28 cellular contexts compared by ENCODE assay signal in the genomic region with DNA sequence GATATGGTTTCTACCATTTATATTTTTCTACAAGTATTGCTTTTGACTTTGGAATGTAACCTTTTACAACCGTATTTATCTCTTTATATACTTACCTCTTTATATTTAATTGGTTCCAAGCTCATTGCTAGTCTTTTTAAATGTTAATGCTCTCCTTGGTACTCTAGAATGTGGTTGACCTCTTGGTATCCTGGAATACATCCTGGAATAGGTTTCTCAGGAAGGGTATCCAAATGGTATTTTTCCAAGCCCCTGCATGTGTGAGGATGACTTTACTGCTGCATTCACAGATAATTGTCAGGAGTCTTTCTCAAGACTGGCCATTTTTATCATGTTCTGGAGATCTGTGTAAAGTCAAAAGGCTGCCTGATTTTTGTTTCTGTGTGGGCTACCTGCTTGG. TPM values are rescaled to one million over a fixed set of nuclear protein-coding genes. Genes with fewer than 3 reads are reported as not detected.
DNase-seq lines count a peak whose midpoint lies in the region; ATAC-seq, FAIRE-seq and TF ChIP-seq lines count a peak whose summit lies in the region.
"Had no signal": no experiment of that assay in that cellular context is flagged by ENCODE, and none has a peak within 500 bp of the region (broad histone marks: within the 10 kb centered on the region; RNA-seq: fewer than 3 reads in every experiment).

No MANE protein-coding gene starts in this region.

- no peak overlapping the region for H3K4me3 ChIP-seq in HCT116 (replicated peaks in 1 of 2; ENCODE audit: low read depth in 1 of 2, low read length in 2 of 2)
- no peak overlapping the region for H3K4me3 ChIP-seq in K562
- H3K4me3 ChIP-seq in keratinocyte (ENCODE audit: control insufficient read depth in 2 of 3, extremely low read depth in 1 of 3, insufficient read depth in 2 of 3, low read depth in 1 of 3, low read length in 3 of 3): no peak overlapping the region
- no peak overlapping the region for H3K4me3 ChIP-seq in right lobe of liver
- H3K4me3 ChIP-seq: A549; BLaER1 treated with 17β-estradiol and CSF1 and Interleukin-3, amounts not matched to agents 10 nM and 100 nM; GM12878 had no signal

- TF ChIP-seq RAD21 in HCT116 (IDR thresholded peaks at IDR 0.05; ENCODE audit: low read depth): no peak
- TF ChIP-seq RAD21 in K562 (CRISPR knock-in tag; conservative IDR thresholded peaks at IDR 0.05 in 1 of 2, IDR thresholded peaks at IDR 0.05 in 1 of 2): no peak

- 0% methylated on average over 1 of the region's 1 CpG for WGBS in K562 (ENCODE audit: insufficient coverage, low coverage, missing lambda C conversion rate)
- WGBS in right lobe of liver (ENCODE audit: insufficient coverage, low coverage, low lambda C conversion rate, missing lambda C conversion rate): 58% methylated on average over 1 of the region's 1 CpG

- no peak for TF ChIP-seq CTCF in HCT116 (IDR thresholded peaks at IDR 0.05 in 2 of 3, conservative IDR thresholded peaks at IDR 0.05 in 1 of 3; ENCODE audit: borderline replicate concordance in 1 of 3, insufficient read depth in 1 of 3, low read depth in 2 of 3, low read length in 2 of 3)
- TF ChIP-seq CTCF in RWPE1 (conservative IDR thresholded peaks at IDR 0.05; ENCODE audit: low read depth): no peak
- TF ChIP-seq CTCF in K562 (IDR thresholded peaks at IDR 0.05 in 2 of 3, conservative IDR thresholded peaks at IDR 0.05 in 1 of 3; ENCODE audit: insufficient read depth in 2 of 3, low read depth in 1 of 3, low read length in 3 of 3): no peak
- no peak for TF ChIP-seq CTCF in keratinocyte (optimal IDR thresholded peaks at IDR 0.05 in 1 of 3, IDR thresholded peaks at IDR 0.05 in 1 of 3, conservative IDR thresholded peaks at IDR 0.05 in 1 of 3; ENCODE audit: extremely low read depth in 1 of 3, insufficient read depth in 2 of 3, low read length in 3 of 3)
- no peak for TF ChIP-seq CTCF in right lobe of liver (IDR thresholded peaks at IDR 0.05)

- POLR2A ChIA-PET in HCT116 (lab: Charles Lee) (no interaction called here), RWPE1 (lab: Yijun Ruan, JAX; ENCODE audit: low non-redundant PET) (no interaction called here), K562 (lab: Yijun Ruan, JAX) (interaction anchor here (0.7 to 1.2 kb wide), 3 partner anchors 14 to 777 kb away, joined by 3 read pairs; no protein-coding TSS in a partner anchor)

- H3K9me1 ChIP-seq in K562 (ENCODE audit: control insufficient read depth, insufficient read depth, low read length) (no peaks in the 10 kb centered on the region), keratinocyte (ENCODE audit: control insufficient read depth, extremely low read depth, insufficient read depth, low read length) (no peaks in the 10 kb centered on the region)

- H3K9ac ChIP-seq in HCT116 (ENCODE audit: low read length): no peak overlapping the region
- H3K9ac ChIP-seq in K562 (ENCODE audit: insufficient read depth in 1 of 2, low read depth in 2 of 2, low read length in 2 of 2): no peak overlapping the region
- H3K9ac ChIP-seq in keratinocyte (ENCODE audit: control insufficient read depth, extremely low read depth, insufficient read depth, low read length): no peak overlapping the region
- H3K9ac ChIP-seq: BLaER1 treated with 17β-estradiol and CSF1 and Interleukin-3, amounts not matched to agents 10 nM and 100 nM had no signal

- CTCF ChIA-PET in HCT116 (lab: Charles Lee) (no interaction called here), RWPE1 (lab: Yijun Ruan, JAX) (interaction anchor here (0.6 kb wide), 1 partner anchor 162 kb away, joined by 3 read pairs; no protein-coding TSS in a partner anchor), K562 (lab: Yijun Ruan, JAX; ENCODE audit: low intra/inter-chr PET ratio) (no interaction called here)

- H4K20me1 ChIP-seq in HCT116 (ENCODE audit: insufficient read depth) (no peaks in the 10 kb centered on the region), K562 (replicated peaks; ENCODE audit: control insufficient read depth, insufficient read depth, low read length) (no peaks in the 10 kb centered on the region; the same call in 1 of the 2 replicates), keratinocyte (ENCODE audit: control insufficient read depth, extremely low read depth, insufficient read depth, low read length) (no peaks in the 10 kb centered on the region)
- H4K20me1 ChIP-seq: BLaER1 treated with 17β-estradiol and CSF1 and Interleukin-3, amounts not matched to agents 10 nM and 100 nM had no signal

- H3K79me2 ChIP-seq in HCT116 (ENCODE audit: insufficient read depth, low read length) (no peaks in the 10 kb centered on the region), K562 (ENCODE audit: control insufficient read depth, insufficient read depth, low read length) (no peaks in the 10 kb centered on the region), keratinocyte (ENCODE audit: control insufficient read depth, insufficient read depth, low read length) (no peaks in the 10 kb centered on the region)

- H3K9me3 ChIP-seq in HCT116 (ENCODE audit: control insufficient read depth in 1 of 2, insufficient read depth in 1 of 2, low read depth in 1 of 2, low read length in 2 of 2) (no peaks in the 10 kb centered on the region), K562 (replicated peaks; ENCODE audit: control insufficient read depth, insufficient read depth, low read depth, low read length) (no peaks in the 10 kb centered on the region), keratinocyte (ENCODE audit: control insufficient read depth, low read depth, low read length) (peaks cover 1% of the 10 kb centered on the region), right lobe of liver (no peaks in the 10 kb centered on the region)

- H3K27me3 ChIP-seq in HCT116 (ENCODE audit: insufficient read depth, low read length) (no peaks in the 10 kb centered on the region), K562 (ENCODE audit: control insufficient read depth in 2 of 2, insufficient read depth in 2 of 2, low read length in 2 of 2) (peaks cover 40 to 70% of the 10 kb centered on the region in 2 experiments), keratinocyte (ENCODE audit: control insufficient read depth, extremely low read depth, insufficient read depth, low read length) (no peaks in the 10 kb centered on the region), right lobe of liver (no peaks in the 10 kb centered on the region)
- H3K27me3 ChIP-seq: BLaER1 treated with 17β-estradiol and CSF1 and Interleukin-3, amounts not matched to agents 10 nM and 100 nM had no signal

- intact Hi-C loops in HCT116 (cut with micrococcal nuclease) (no loop called here), K562 (cut with micrococcal nuclease) (no loop called here), right lobe of liver (cut with DNase I) (no loop called here)

- TF ChIP-seq POLR2A in HCT116 (IDR thresholded peaks at IDR 0.05; ENCODE audit: borderline replicate concordance, extremely low read depth, insufficient read depth, insufficient read length) (no peak), K562 (conservative IDR thresholded peaks at IDR 0.05) (no peak), right lobe of liver (IDR thresholded peaks at IDR 0.05) (no peak)

- in situ Hi-C loops in K562 (cut with MboI): no loop called here

- DNase-seq in HCT116 (ENCODE audit: low read depth, low spot score) (no peak), RWPE1 (ENCODE audit: low spot score) (no peak), K562 (ENCODE audit: extremely low read depth in 1 of 4, low spot score in 3 of 4) (no peak), keratinocyte (ENCODE audit: low read depth, low spot score) (no peak), NCI-H226 (no peak), NCI-H1436 treated with DMSO at 0.1 percent for 48 hours (lab: John Stamatoyannopoulos, UW) (no peak), right lobe of liver (no peak)
- DNase-seq: AML-193; Caco-2; Calu3; CD4-positive, alpha-beta T cell; CD8-positive, alpha-beta T cell; DMS 273 treated with DMSO at 0.1 percent for 48 hours; DMS153; DMS53; DMS79; DND-41; EL; GDM1 had no signal

- H3K4me1 ChIP-seq in HCT116 (ENCODE audit: control insufficient read depth in 1 of 2, insufficient read depth in 2 of 2, low read length in 2 of 2): peaks cover 0 to under 1% of the 10 kb centered on the region in 2 experiments; a peak in 2 of 4 replicates
- H3K4me1 ChIP-seq in K562 (replicated peaks in 1 of 2; ENCODE audit: control insufficient read depth in 2 of 2, insufficient read depth in 2 of 2, low read length in 2 of 2): no peaks in the 10 kb centered on the region
- peaks cover 12% of the 10 kb centered on the region for H3K4me1 ChIP-seq in keratinocyte (ENCODE audit: control insufficient read depth, extremely low read depth, insufficient read depth, low read length)
- no peaks in the 10 kb centered on the region for H3K4me1 ChIP-seq in right lobe of liver
- H3K4me1 ChIP-seq: Caco-2 had no signal

- FAIRE-seq in K562 (lab: Jason Lieb, UNC) (no peak), keratinocyte (lab: Jason Lieb, UNC) (no peak)
- FAIRE-seq: GM12878, GM12892, GM18507 had no signal

- RAD21 ChIA-PET in HCT116 (lab: Charles Lee; ENCODE audit: low non-redundant PET in 1 of 2, low total read pairs in 2 of 2, uncharacterized antibody in 2 of 2, unreplicated experiment in 2 of 2): no interaction called here

- no peaks in the 10 kb centered on the region for H3K9me2 ChIP-seq in HCT116 (ENCODE audit: insufficient read depth)

- TF ChIP-seq EP300 in K562 (IDR thresholded peaks at IDR 0.05; ENCODE audit: low read length): no peak

- ATAC-seq in HCT116 (no peak), K562 (no peak), right lobe of liver (no peak)
- ATAC-seq: A549; CD8-positive, alpha-beta T cell; GM12878 had no signal

- dilution Hi-C loops in keratinocyte (cut with MboI; ENCODE audit: extremely low pct_ligation_motif_present, low sequenced_read_pairs): no loop called here

- H3K27ac ChIP-seq in HCT116 (ENCODE audit: low read depth, low read length) (no peak overlapping the region), RWPE1 (peak overlapping the region; percentile 69), K562 (ENCODE audit: extremely low read depth, low read depth, low read length) (no peak overlapping the region), keratinocyte (ENCODE audit: control insufficient read depth, insufficient read depth, low read length) (peak overlapping the region; percentile 45), right lobe of liver (no peak overlapping the region)
- H3K27ac ChIP-seq: 22Rv1; A549; BLaER1 treated with 17β-estradiol and CSF1 and Interleukin-3, amounts not matched to agents 10 nM and 100 nM; C4-2B had no signal

- H3K4me2 ChIP-seq in HCT116 (ENCODE audit: low read length) (no peak overlapping the region), K562 (ENCODE audit: insufficient read depth, low read length) (no peak overlapping the region), keratinocyte (ENCODE audit: control insufficient read depth, extremely low read depth, insufficient read depth, low read depth, low read length) (no peak overlapping the region)
- H3K4me2 ChIP-seq: A549; BLaER1 treated with 17β-estradiol and CSF1 and Interleukin-3, amounts not matched to agents 10 nM and 100 nM had no signal

- no peak overlapping the region for H2AFZ ChIP-seq in HCT116 (ENCODE audit: low read depth, low read length, poor library complexity, severe bottlenecking)
- H2AFZ ChIP-seq in K562 (ENCODE audit: low read depth, low read length): no peak overlapping the region
- no peak overlapping the region for H2AFZ ChIP-seq in keratinocyte (ENCODE audit: control insufficient read depth, low read length)

- no TSS peak for BruUV-seq in HCT116 (replicated peaks; lab: Mats Ljungman, UMichigan)
- no TSS peak for BruUV-seq in K562 (replicated peaks; lab: Mats Ljungman, UMichigan)

- H3K36me3 ChIP-seq in HCT116 (ENCODE audit: control insufficient read depth in 1 of 2, insufficient read depth in 2 of 2, low read length in 2 of 2) (no peaks in the 10 kb centered on the region), K562 (ENCODE audit: control insufficient read depth, insufficient read depth, low read length) (no peaks in the 10 kb centered on the region), keratinocyte (ENCODE audit: control insufficient read depth in 2 of 2, extremely low read depth in 1 of 2, insufficient read depth in 2 of 2, low read length in 2 of 2) (no peaks in the 10 kb centered on the region), right lobe of liver (no peaks in the 10 kb centered on the region)

RNA-seq across cellular contexts. Expression of a gene that starts 30.2 kb away (rescaled TPM):
- total RNA-seq in HCT116 (2021; ENCODE audit: unreplicated experiment): 0.69 TPM
- 1.4 and 1.6 TPM in 2 replicates for polyA plus RNA-seq in HCT116 (2012)
- not detected in 2 replicates for total RNA-seq in K562 (2011; cell fraction: chromatin; rRNA removed; ENCODE audit: low replicate concordance)
- not detected in 2 replicates for total RNA-seq in K562 (2011; cell fraction: nucleolus; rRNA removed)
- total RNA-seq in K562 (2011; cell fraction: nucleoplasm; rRNA removed): 0.15 TPM in 1 of 2 replicates, not detected in the other
- under 0.01 TPM in 1 of 2 replicates, not detected in the other for total RNA-seq in K562 (2014; rRNA removed)
- not detected in 2 replicates for total RNA-seq in K562 (2014; rRNA removed; fragmentation: Illumina TruSeq; extraction: Trizol)
- not detected in 2 replicates for total RNA-seq in K562 (2015; rRNA removed; fragmentation: Illumina TruSeq; extraction: Trizol)
- not detected in 2 replicates for total RNA-seq in K562 (2021)
- not detected in 2 replicates for polyA plus RNA-seq in K562 (2011; rRNA removed)
- polyA plus RNA-seq in K562 (2011; cell fraction: cytosol; rRNA removed): not detected in 2 replicates
- 0.03 TPM in 1 of 2 replicates, not detected in the other for polyA plus RNA-seq in K562 (2011; cell fraction: nucleus; rRNA removed)
- 0.27 and 0.65 TPM in 2 replicates for polyA plus RNA-seq in K562 (2012)
- not detected in 2 replicates for polyA plus RNA-seq in K562 (2014; fragmentation: Illumina TruSeq; extraction: Trizol)
- polyA plus RNA-seq in K562 (2014; fragmentation: Nextera tagmentation; extraction: Ambion mirVana): under 1 TPM; 0.04 to 0.06 TPM
- polyA plus RNA-seq in K562 (2014; rRNA removed): 0.01 TPM in 1 of 2 replicates, not detected in the other
- not detected in 2 replicates for polyA minus RNA-seq in K562 (2011; rRNA and poly(A)+ RNA removed)
- polyA minus RNA-seq in K562 (2011; cell fraction: cytosol; rRNA and poly(A)+ RNA removed): not detected in 2 replicates
- polyA minus RNA-seq in K562 (2011; cell fraction: nucleus; rRNA and poly(A)+ RNA removed): not detected in 2 replicates
- 0.16 to 0.46 TPM (median 0.31 TPM) in 3 replicates for polyA plus RNA-seq in keratinocyte
- polyA plus RNA-seq in keratinocyte (2011; ENCODE audit: low read depth): 0.56 TPM
- 0.05 and 0.27 TPM in 2 replicates for polyA plus RNA-seq in keratinocyte (2011; cell fraction: cytosol; rRNA removed)
- polyA plus RNA-seq in keratinocyte (2011; cell fraction: nucleus; rRNA removed): 0.66 and 0.73 TPM in 2 replicates
- 0.63 and 1.1 TPM in 2 replicates for polyA plus RNA-seq in keratinocyte (2012; ENCODE audit: low replicate concordance)
- polyA minus RNA-seq in keratinocyte: 0.36 to 0.99 TPM (median 0.39 TPM) in 3 replicates
- not detected for polyA minus RNA-seq in keratinocyte (2011; cell fraction: cytosol; rRNA and poly(A)+ RNA removed)
- polyA minus RNA-seq in keratinocyte (2011; cell fraction: nucleus; rRNA and poly(A)+ RNA removed): 0.42 and 1.7 TPM in 2 replicates
- total RNA-seq in right lobe of liver: under 1 TPM in 1 of 6 experiments, not detected in 5; 0.04 TPM
- total RNA-seq: G401 had no signal
- polyA plus RNA-seq: BJ had no signal

Comparison
In these comparisons a context has a peak if more than half of its experiments do, and no peak if none do; other contexts are left out.
1. H3K27ac ChIP-seq: peak in RWPE1 (single experiment) and keratinocyte (single experiment); none in HCT116 (single experiment), K562 (single experiment) and right lobe of liver (0 of 3).